ENCODE assay signal across 16 cellular contexts in the genomic region with DNA sequence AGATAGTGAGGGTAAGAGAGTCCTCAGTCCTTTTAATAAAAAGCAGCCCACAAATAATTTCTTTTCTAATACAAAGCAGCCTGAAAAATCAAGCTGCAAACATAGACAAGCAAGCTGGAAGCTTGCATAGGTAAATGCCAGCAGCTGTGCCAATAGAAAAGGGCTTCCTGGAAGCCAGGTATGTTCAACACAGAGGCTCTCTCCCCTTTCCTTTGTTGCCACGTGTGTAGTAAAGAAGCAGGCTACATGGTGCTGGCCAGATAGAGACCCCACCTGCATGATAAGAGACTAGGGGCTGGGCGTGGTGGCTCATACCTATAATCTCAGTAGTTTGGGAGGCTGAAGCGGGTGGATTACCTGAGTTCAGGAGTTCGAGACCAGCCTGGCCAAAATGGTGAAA. TPM values are rescaled to one million over a fixed set of nuclear protein-coding genes. Genes with fewer than 3 reads are reported as not detected.
A peak's percentile ranks its signal among the peaks of the same experiment; 100 is the strongest.
DNase-seq lines count a peak whose midpoint lies in the region; ATAC-seq and TF ChIP-seq lines count a peak whose summit lies in the region.
"Had no signal": no experiment of that assay in that cellular context is flagged by ENCODE, and none has a peak within 500 bp of the region (broad histone marks: within the 10 kb centered on the region; RNA-seq: fewer than 3 reads in every experiment).

No MANE protein-coding gene starts in this region.

- TF ChIP-seq EP300 in sigmoid colon (IDR thresholded peaks at IDR 0.05) = no peak

- H3K4me1 ChIP-seq in Caco-2 (peaks cover 72% of the 10 kb centered on the region), foreskin keratinocyte (peaks cover 32% of the 10 kb centered on the region), sigmoid colon (peaks cover 0 to 45% (median 29%) of the 10 kb centered on the region in 4 donors)

- H3K36me3 ChIP-seq in Caco-2 (ENCODE audit: control insufficient read depth, insufficient read depth, low read length) (no peaks in the 10 kb centered on the region), sigmoid colon (no peaks in the 10 kb centered on the region), MG63 (no peaks in the 10 kb centered on the region)
- H3K36me3 ChIP-seq: transverse colon had no signal

- no peak overlapping the region for H3K4me3 Mint-ChIP-seq in Caco-2 (ENCODE audit: unreplicated experiment)
- H3K4me3 Mint-ChIP-seq: activated naive CD4-positive, alpha-beta T cell treated with anti-CD3 and anti-CD28 coated beads, Interleukin-2, amount 50 U/mL, for 24 hours; natural killer cell had no signal

- POLR2A ChIA-PET in Caco-2 (lab: Charles Lee) = no interaction called here

- WGBS in sigmoid colon, 2 donors = 70 to 81% methylated on average over 4 of the region's 4 CpGs

- H3K9me3 ChIP-seq in Caco-2 = no peaks in the 10 kb centered on the region
- no peaks in the 10 kb centered on the region for H3K9me3 ChIP-seq in sigmoid colon
- H3K9me3 ChIP-seq in MG63 = no peaks in the 10 kb centered on the region
- H3K9me3 ChIP-seq: transverse colon had no signal

- no peak for ATAC-seq in foreskin keratinocyte
- ATAC-seq: activated CD4-positive, CD25-positive, alpha-beta regulatory T cell treated with anti-CD3 and anti-CD28 coated beads, Interleukin-2, amount 50 U/mL, for 24 hours; K562; natural killer cell had no signal

- CTCF ChIA-PET in Caco-2 (lab: Charles Lee) = no interaction called here

- no peak for TF ChIP-seq POLR2A in sigmoid colon (IDR thresholded peaks at IDR 0.05)

- intact Hi-C loops in Caco-2 (cut with micrococcal nuclease; ENCODE audit: unreplicated experiment) = loop anchor here (2.0 to 5.0 kb wide), 3 partner anchors 21 to 49 kb away; partner anchors contain the start of gene ERRFI1
- intact Hi-C loops in sigmoid colon (cut with DNase I) = no loop called here

- H3K27ac Mint-ChIP-seq in Caco-2 (ENCODE audit: unreplicated experiment) = peak overlapping the region; percentile 90
- H3K27ac Mint-ChIP-seq: activated naive CD4-positive, alpha-beta T cell treated with anti-CD3 and anti-CD28 coated beads, Interleukin-2, amount 50 U/mL, for 24 hours; natural killer cell had no signal

- H3K4me1 Mint-ChIP-seq in Caco-2 (ENCODE audit: low read depth, unreplicated experiment) = peaks cover 60% of the 10 kb centered on the region
- H3K4me1 Mint-ChIP-seq: activated naive CD4-positive, alpha-beta T cell treated with anti-CD3 and anti-CD28 coated beads, Interleukin-2, amount 50 U/mL, for 24 hours; natural killer cell had no signal

- H3K27me3 Mint-ChIP-seq in Caco-2 (ENCODE audit: insufficient read depth, unreplicated experiment) = no peaks in the 10 kb centered on the region
- H3K27me3 Mint-ChIP-seq: activated naive CD4-positive, alpha-beta T cell treated with anti-CD3 and anti-CD28 coated beads, Interleukin-2, amount 50 U/mL, for 24 hours had no signal

- no peak for TF ChIP-seq CTCF in Caco-2 (IDR thresholded peaks at IDR 0.05; ENCODE audit: insufficient read depth in 1 of 2, low read depth in 1 of 2, low read length in 1 of 2, severe bottlenecking in 1 of 2, unreplicated experiment in 1 of 2)
- no peak for TF ChIP-seq CTCF in foreskin keratinocyte (conservative IDR thresholded peaks at IDR 0.05)
- TF ChIP-seq CTCF in sigmoid colon (IDR thresholded peaks at IDR 0.05) = no peak

- no peak for DNase-seq in Caco-2
- peak; percentile 66 for DNase-seq in NCI-H510A (lab: John Stamatoyannopoulos, UW)
- DNase-seq in foreskin keratinocyte = no peak
- DNase-seq in sigmoid colon = no peak
- no peak for DNase-seq in MG63
- DNase-seq in Ammon's horn (ENCODE audit: low spot score) = no peak
- DNase-seq in retina = no peak
- no peak for DNase-seq in NCI-H1694 (lab: John Stamatoyannopoulos, UW)
- DNase-seq: activated CD8-positive, alpha-beta memory T cell treated with anti-CD3 and anti-CD28 coated beads, Interleukin-2, amount 50 U/mL, for 48 hours; natural killer cell; NCI-H524 treated with DMSO at 0.1 percent for 48 hours; stimulated activated CD4-positive, alpha-beta T cell treated with anti-CD3 and anti-CD28 coated beads, Interleukin-2, amount 100 ng/mL, for 48 hours; transverse colon had no signal

- H3K27ac ChIP-seq in foreskin keratinocyte (peak overlapping the region; percentile 55), sigmoid colon (peak overlapping the region in 3 of 4 donors; percentile 77 to 90 (median 80))

- no peaks in the 10 kb centered on the region for H3K36me3 Mint-ChIP-seq in Caco-2 (ENCODE audit: insufficient read depth, unreplicated experiment)
- H3K36me3 Mint-ChIP-seq: activated naive CD4-positive, alpha-beta T cell treated with anti-CD3 and anti-CD28 coated beads, Interleukin-2, amount 50 U/mL, for 24 hours; natural killer cell had no signal

- H3K4me3 ChIP-seq in Caco-2 (ENCODE audit: low read depth, low read length) = no peak overlapping the region
- H3K4me3 ChIP-seq in sigmoid colon = no peak overlapping the region
- no peak overlapping the region for H3K4me3 ChIP-seq in MG63
- H3K4me3 ChIP-seq: K562, transverse colon had no signal

- H3K9me3 Mint-ChIP-seq in Caco-2 (ENCODE audit: unreplicated experiment) = no peaks in the 10 kb centered on the region
- H3K9me3 Mint-ChIP-seq: activated naive CD4-positive, alpha-beta T cell treated with anti-CD3 and anti-CD28 coated beads, Interleukin-2, amount 50 U/mL, for 24 hours; natural killer cell had no signal

- BruUV-seq in Caco-2 (replicated peaks; lab: Mats Ljungman, UMichigan) = no TSS peak

- H3K27me3 ChIP-seq in Caco-2 (replicated peaks; ENCODE audit: control insufficient read depth, insufficient read depth, low read length) = no peaks in the 10 kb centered on the region
- H3K27me3 ChIP-seq in foreskin keratinocyte = no peaks in the 10 kb centered on the region
- no peaks in the 10 kb centered on the region for H3K27me3 ChIP-seq in sigmoid colon
- no peaks in the 10 kb centered on the region for H3K27me3 ChIP-seq in MG63
- H3K27me3 ChIP-seq: transverse colon had no signal

RNA-seq across cellular contexts. Expression of gene ERRFI1, which starts 50.1 kb away (rescaled TPM):
- total RNA-seq in Caco-2 (2022) (37.2 and 40.9 TPM in 2 replicates), foreskin keratinocyte (98.3 and 108 TPM in 2 replicates), sigmoid colon (100 to 1,000 TPM in 2 of 4 donors, 10 to 100 TPM in 2; 81.1 to 131 (median 101) TPM)
- polyA plus RNA-seq in foreskin keratinocyte (39.9 and 53.9 TPM in 2 replicates), sigmoid colon (10 to 100 TPM; 28.4 to 45.3 (median 28.8) TPM)
- 66.9 and 104 TPM in 2 replicates for total RNA-seq in MG63 (2014; rRNA removed; shearing (Covaris generic); ENCODE audit: low replicate concordance)
